In genomic region chr14:101191882-101192660, GRCh38 we compare ENCODE assay signal across 18 cellular contexts.
"Had no signal": no experiment of that assay in that cellular context is flagged by ENCODE, and none has a peak within 500 bp of the region (broad histone marks: within the 10 kb centered on the region; RNA-seq: fewer than 3 reads in every experiment).

No MANE protein-coding gene starts in this region.

- H3K4me1 ChIP-seq: gastrocnemius medialis, heart right ventricle, parathyroid adenoma had no signal

- H3K9me3 Mint-ChIP-seq: activated naive CD8-positive, alpha-beta T cell treated with anti-CD3 and anti-CD28 coated beads, Interleukin-2, amount 10 ng/mL, durations not matched to agents 7 days and 5 days had no signal

- H3K4me3 ChIP-seq: gastrocnemius medialis, heart right ventricle, skin epidermis had no signal

- H3K36me3 Mint-ChIP-seq: activated naive CD8-positive, alpha-beta T cell treated with anti-CD3 and anti-CD28 coated beads, Interleukin-2, amount 10 ng/mL, durations not matched to agents 7 days and 5 days; brain had no signal

- H3K4me1 Mint-ChIP-seq: activated naive CD8-positive, alpha-beta T cell treated with anti-CD3 and anti-CD28 coated beads, Interleukin-2, amount 10 ng/mL, durations not matched to agents 7 days and 5 days had no signal

- DNase-seq: activated CD4-positive, CD25-positive, alpha-beta regulatory T cell treated with anti-CD3 and anti-CD28 coated beads, Interleukin-2, amount 50 U/mL, for 72 hours; activated gamma-delta T cell treated with Interleukin-2 at 50 U/mL for 16 hours; activated naive CD8-positive, alpha-beta T cell treated with anti-CD3 and anti-CD28 coated beads, Interleukin-2, amount 10 ng/mL, durations not matched to agents 7 days and 5 days; activated T-cell treated with anti-CD3 and anti-CD28 coated beads, Interleukin-2, amount 50 U/mL, for 48 hours; dermis blood vessel endothelial cell; gastrocnemius medialis; heart right ventricle; left colon; SK-N-SH; stimulated activated CD4-positive, alpha-beta T cell treated with anti-CD3 and anti-CD28 coated beads, Interleukin-15, amount 100 ng/mL, for 24 hours; stimulated activated CD4-positive, alpha-beta T cell treated with anti-CD3 and anti-CD28 coated beads, Interleukin-4, amount 100 ng/mL, for 1 hour; stimulated activated naive CD4-positive, alpha-beta T cell; T-helper 1 cell; T1000; trophoblast cell had no signal

- ATAC-seq: gastrocnemius medialis, left colon had no signal

- H3K27me3 ChIP-seq: gastrocnemius medialis had no signal

- H3K27me3 Mint-ChIP-seq: activated naive CD8-positive, alpha-beta T cell treated with anti-CD3 and anti-CD28 coated beads, Interleukin-2, amount 10 ng/mL, durations not matched to agents 7 days and 5 days had no signal

- H3K9me3 ChIP-seq: gastrocnemius medialis, heart right ventricle, SK-N-SH had no signal

- H3K27ac Mint-ChIP-seq: activated naive CD8-positive, alpha-beta T cell treated with anti-CD3 and anti-CD28 coated beads, Interleukin-2, amount 10 ng/mL, durations not matched to agents 7 days and 5 days had no signal

- H3K36me3 ChIP-seq: gastrocnemius medialis, heart right ventricle had no signal

- H3K27ac ChIP-seq: gastrocnemius medialis, heart right ventricle, parathyroid adenoma, skin epidermis had no signal

- H3K4me3 Mint-ChIP-seq: activated naive CD8-positive, alpha-beta T cell treated with anti-CD3 and anti-CD28 coated beads, Interleukin-2, amount 10 ng/mL, durations not matched to agents 7 days and 5 days; brain had no signal
